19 cellular contexts compared by ENCODE assay signal in genomic region chr15:62717496-62717895, GRCh38.
DNase-seq lines count a peak whose midpoint lies in the region; ATAC-seq and TF ChIP-seq lines count a peak whose summit lies in the region.
"Had no signal": no experiment of that assay in that cellular context is flagged by ENCODE, and none has a peak within 500 bp of the region (broad histone marks: within the 10 kb centered on the region; RNA-seq: fewer than 3 reads in every experiment).

No MANE protein-coding gene starts in this region.

- H3K27me3 Mint-ChIP-seq in GM23338 (ENCODE audit: insufficient read depth, low read depth, poor library complexity) = no peaks in the 10 kb centered on the region
- H3K27me3 Mint-ChIP-seq: B cell; CD4-positive, alpha-beta T cell had no signal

- no peaks in the 10 kb centered on the region for H3K79me1 ChIP-seq in neuronal stem cell (ENCODE audit: low read depth, low read length)

- no peak overlapping the region for H2BK15ac ChIP-seq in neuronal stem cell (ENCODE audit: low read length)

- H3K79me2 ChIP-seq in GM23338 (replicated peaks; ENCODE audit: insufficient read depth) = no peaks in the 10 kb centered on the region

- H2BK12ac ChIP-seq in neuronal stem cell (ENCODE audit: low read length) = no peak overlapping the region

- no peak overlapping the region for H2BK5ac ChIP-seq in neuronal stem cell (ENCODE audit: low read length)

- peaks cover 4% of the 10 kb centered on the region; the same call in 2 of the 3 replicates for H3K36me3 Mint-ChIP-seq in GM23338 (ENCODE audit: low read depth)
- H3K36me3 Mint-ChIP-seq: CD14-positive monocyte; CD8-positive, alpha-beta memory T cell had no signal

- DNase-seq in GM23338 (ENCODE audit: low spot score) (no peak), NCI-H82 treated with DMSO at 0.1 percent for 48 hours (lab: John Stamatoyannopoulos, UW; ENCODE audit: unreplicated experiment) (peak; percentile 56), neuronal stem cell (ENCODE audit: low spot score) (no peak), NCI-H2227 treated with DMSO at 0.1 percent for 48 hours (lab: John Stamatoyannopoulos, UW) (no peak)
- DNase-seq: CD4-positive, alpha-beta T cell; CD8-positive, alpha-beta memory T cell; DMS 273 treated with DMSO at 0.1 percent for 48 hours; DMS79; EL; GDM1; GOT3; HFFc6 had no signal

- no peak overlapping the region for H3K4me3 Mint-ChIP-seq in GM23338
- H3K4me3 Mint-ChIP-seq: B cell; CD14-positive monocyte; CD4-positive, alpha-beta T cell; CD8-positive, alpha-beta memory T cell; HFFc6 had no signal

- H2BK120ac ChIP-seq in neuronal stem cell (ENCODE audit: low read depth, low read length) = no peak overlapping the region

- no peak overlapping the region for H4K91ac ChIP-seq in neuronal stem cell (ENCODE audit: low read depth, low read length, poor library complexity)

- H3K4me1 ChIP-seq in GM23338 (ENCODE audit: insufficient read depth) (no peaks in the 10 kb centered on the region), neuronal stem cell (ENCODE audit: control insufficient read depth in 2 of 2, insufficient read depth in 1 of 2, low read depth in 1 of 2, low read length in 2 of 2) (no peaks in the 10 kb centered on the region)
- H3K4me1 ChIP-seq: BLaER1 treated with 17β-estradiol and CSF1 and Interleukin-3, amounts not matched to agents 10 nM and 100 nM; HAP-1 had no signal

- H3K4me2 ChIP-seq in GM23338 (no peak overlapping the region), neuronal stem cell (ENCODE audit: insufficient read depth, low read length, poor library complexity, severe bottlenecking) (no peak overlapping the region)
- H3K4me2 ChIP-seq: BLaER1 treated with 17β-estradiol and CSF1 and Interleukin-3, amounts not matched to agents 10 nM and 100 nM had no signal

- no peak for TF ChIP-seq CTCF in GM23338 (conservative IDR thresholded peaks at IDR 0.05; ENCODE audit: low read depth in 2 of 2)

- ATAC-seq in GM23338 (no peak), GM21786 (IDR thresholded peaks at IDR 0.05; ENCODE audit: unreplicated experiment) (no peak), HG02885 (IDR thresholded peaks at IDR 0.05; ENCODE audit: poor library complexity, unreplicated experiment) (no peak)
- ATAC-seq: GM12878 had no signal

- H2AK5ac ChIP-seq in neuronal stem cell (ENCODE audit: low read depth, low read length) = no peak overlapping the region

- H3K36me3 ChIP-seq in GM23338 (ENCODE audit: insufficient read depth) (no peaks in the 10 kb centered on the region), neuronal stem cell (replicated peaks in 1 of 2; ENCODE audit: control insufficient read depth in 2 of 2, insufficient read depth in 2 of 2, low read length in 2 of 2) (peaks cover 7 to 29% of the 10 kb centered on the region in 2 donors)
- H3K36me3 ChIP-seq: HAP-1 had no signal

- H3K27ac ChIP-seq in GM23338 (ENCODE audit: low read depth) (no peak overlapping the region), neuronal stem cell (replicated peaks; ENCODE audit: low read length) (no peak overlapping the region)
- H3K27ac ChIP-seq: BLaER1 treated with 17β-estradiol and CSF1 and Interleukin-3, amounts not matched to agents 10 nM and 100 nM had no signal

- H3K9me3 Mint-ChIP-seq in GM23338 = no peaks in the 10 kb centered on the region
- H3K9me3 Mint-ChIP-seq: CD4-positive, alpha-beta T cell; CD8-positive, alpha-beta memory T cell; HFFc6 had no signal

- no peaks in the 10 kb centered on the region for H3K9me3 ChIP-seq in neuronal stem cell (replicated peaks in 1 of 2; ENCODE audit: control insufficient read depth in 2 of 2, insufficient read depth in 1 of 2, low read depth in 1 of 2, low read length in 2 of 2)
- H3K9me3 ChIP-seq: BLaER1 treated with 17β-estradiol and CSF1 and Interleukin-3, amounts not matched to agents 10 nM and 100 nM; HAP-1 had no signal

- no peaks in the 10 kb centered on the region for H3F3A ChIP-seq in GM23338 (replicated peaks; ENCODE audit: low read depth)

- no peaks in the 10 kb centered on the region for H3K9me2 ChIP-seq in GM23338 (ENCODE audit: insufficient read depth)

- no peak overlapping the region for H3K14ac ChIP-seq in neuronal stem cell (ENCODE audit: low read length)

- H3K27me3 ChIP-seq in GM23338 (ENCODE audit: insufficient read depth) (no peaks in the 10 kb centered on the region), neuronal stem cell (ENCODE audit: control insufficient read depth in 3 of 3, insufficient read depth in 3 of 3, low read depth in 1 of 3, low read length in 3 of 3) (no peaks in the 10 kb centered on the region)
- H3K27me3 ChIP-seq: BLaER1 treated with 17β-estradiol and CSF1 and Interleukin-3, amounts not matched to agents 10 nM and 100 nM had no signal

- 0 out of 2 replicates have a peak overlapping the region, but pooled peaks have one; percentile 65 for H3K27ac Mint-ChIP-seq in GM23338
- H3K27ac Mint-ChIP-seq: B cell; CD4-positive, alpha-beta T cell; CD8-positive, alpha-beta memory T cell; HFFc6 had no signal

- no peak overlapping the region for H3K4ac ChIP-seq in neuronal stem cell (ENCODE audit: low read length)

- no peak overlapping the region for H3K9ac ChIP-seq in neuronal stem cell (ENCODE audit: low read depth, low read length, poor library complexity)
- H3K9ac ChIP-seq: BLaER1 treated with 17β-estradiol and CSF1 and Interleukin-3, amounts not matched to agents 10 nM and 100 nM had no signal

- H2AFZ ChIP-seq in GM23338 (no peak overlapping the region), neuronal stem cell (ENCODE audit: low read length) (no peak overlapping the region)

- peak overlapping the region; percentile 25 for H3K23ac ChIP-seq in neuronal stem cell (ENCODE audit: low read depth, low read length, poor library complexity)

- no peak overlapping the region for H4K8ac ChIP-seq in neuronal stem cell (ENCODE audit: low read depth, low read length)

- H3K18ac ChIP-seq in neuronal stem cell (ENCODE audit: low read length) = no peak overlapping the region

- WGBS in neuronal stem cell (ENCODE audit: extremely low coverage in 2 of 2, insufficient read length in 2 of 2, insufficient replicate concordance in 1 of 2), 2 donors = no CpG with 5 or more reads among the region's 6 CpGs

- no peaks in the 10 kb centered on the region for H3K4me1 Mint-ChIP-seq in GM23338
- H3K4me1 Mint-ChIP-seq: B cell; CD14-positive monocyte; CD8-positive, alpha-beta memory T cell had no signal

- no peaks in the 10 kb centered on the region for H4K20me1 ChIP-seq in GM23338 (replicated peaks; ENCODE audit: insufficient read depth)
- H4K20me1 ChIP-seq: BLaER1 treated with 17β-estradiol and CSF1 and Interleukin-3, amounts not matched to agents 10 nM and 100 nM had no signal

- H3K4me3 ChIP-seq in GM23338 (no peak overlapping the region), neuronal stem cell (ENCODE audit: low read length in 2 of 2) (no peak overlapping the region)
- H3K4me3 ChIP-seq: BLaER1 treated with 17β-estradiol and CSF1 and Interleukin-3, amounts not matched to agents 10 nM and 100 nM; GM12878; HAP-1 had no signal
